ENCODE assay signal across 21 cellular contexts in genomic region chr1:100942304-100943046, GRCh38. TPM values are rescaled to one million over a fixed set of nuclear protein-coding genes. Genes with fewer than 3 reads are reported as not detected.
DNase-seq lines count a peak whose midpoint lies in the region; ATAC-seq lines count a peak whose summit lies in the region.
"Had no signal": no experiment of that assay in that cellular context is flagged by ENCODE, and none has a peak within 500 bp of the region (broad histone marks: within the 10 kb centered on the region; RNA-seq: fewer than 3 reads in every experiment).

No MANE protein-coding gene starts in this region.

- H3K4me1 Mint-ChIP-seq in activated naive CD4-positive, alpha-beta T cell treated with anti-CD3 and anti-CD28 coated beads for 36 hours (ENCODE audit: low read depth): peaks cover 53% of the 10 kb centered on the region
- H3K4me1 Mint-ChIP-seq in T-cell: peaks cover 58 to 71% (median 63%) of the 10 kb centered on the region in 3 donors
- H3K4me1 Mint-ChIP-seq in immature natural killer cell: peaks cover 42 to 60% of the 10 kb centered on the region in 2 donors
- peaks cover 39 to 55% of the 10 kb centered on the region in 2 donors for H3K4me1 Mint-ChIP-seq in stimulated activated naive B cell treated with anti-CD40 and anti-IgM and Interleukin-4, amounts not matched to agents 10 μg/mL and 1 μg/mL and 100 μg/mL, for 72 hours

- H3K4me3 Mint-ChIP-seq in activated naive CD4-positive, alpha-beta T cell treated with anti-CD3 and anti-CD28 coated beads for 36 hours: no peak overlapping the region
- H3K4me3 Mint-ChIP-seq in T-cell (peak overlapping the region; percentile 45 to 61 (median 51)), immature natural killer cell (peak overlapping the region; percentile 15 to 78 (median 62))
- H3K4me3 Mint-ChIP-seq in stimulated activated naive B cell treated with anti-CD40 and anti-IgM and Interleukin-4, amounts not matched to agents 10 μg/mL and 1 μg/mL and 100 μg/mL, for 72 hours: peak overlapping the region in 1 of 2 donors; percentile 20
- H3K4me3 Mint-ChIP-seq: CD14-positive monocyte had no signal

- intact Hi-C loops in activated naive CD4-positive, alpha-beta T cell treated with anti-CD3 and anti-CD28 coated beads for 36 hours (cut with micrococcal nuclease): loop anchor here (1.0 to 5.0 kb wide), 5 partner anchors 11 to 350 kb away; partner anchors contain the start of gene S1PR1

- H3K27ac Mint-ChIP-seq in activated naive CD4-positive, alpha-beta T cell treated with anti-CD3 and anti-CD28 coated beads for 36 hours: peak overlapping the region; percentile 92
- H3K27ac Mint-ChIP-seq in T-cell (peak overlapping the region; percentile 94 to 96), immature natural killer cell (peak overlapping the region; percentile 30 to 94 (median 84))
- H3K27ac Mint-ChIP-seq in stimulated activated naive B cell treated with anti-CD40 and anti-IgM and Interleukin-4, amounts not matched to agents 10 μg/mL and 1 μg/mL and 100 μg/mL, for 72 hours: peak overlapping the region; percentile 86

- peaks cover 2% of the 10 kb centered on the region for H3K27me3 Mint-ChIP-seq in activated naive CD4-positive, alpha-beta T cell treated with anti-CD3 and anti-CD28 coated beads for 36 hours (ENCODE audit: low read depth)
- no peaks in the 10 kb centered on the region for H3K27me3 Mint-ChIP-seq in T-cell
- peaks cover 0 to 5% (median 2%) of the 10 kb centered on the region in 3 donors for H3K27me3 Mint-ChIP-seq in immature natural killer cell (ENCODE audit: low read depth in 3 of 3)
- peaks cover 0 to 4% of the 10 kb centered on the region in 2 donors for H3K27me3 Mint-ChIP-seq in stimulated activated naive B cell treated with anti-CD40 and anti-IgM and Interleukin-4, amounts not matched to agents 10 μg/mL and 1 μg/mL and 100 μg/mL, for 72 hours

- POLR2A ChIA-PET in T-cell (lab: Charles Lee): interaction anchor here (0.6 to 1.0 kb wide), 4 partner anchors 20 to 655 kb away, joined by 3 to 4 read pairs (median 4); no protein-coding TSS in a partner anchor

- DNase-seq in activated naive CD4-positive, alpha-beta T cell treated with anti-CD3 and anti-CD28 coated beads for 36 hours: no peak
- no peak for DNase-seq in activated naive CD4-positive, alpha-beta T cell treated with anti-CD3 and anti-CD28 coated beads, Interleukin-2, amount 50 U/mL, for 16 hours
- DNase-seq in T-cell (no peak), immature natural killer cell (no peak)
- DNase-seq in stimulated activated naive B cell treated with anti-CD40 and anti-IgM and Interleukin-4, amounts not matched to agents 10 μg/mL and 1 μg/mL and 100 μg/mL, for 72 hours: no peak
- DNase-seq: amygdala; colonic mucosa; DMS 273 treated with DMSO at 0.1 percent for 48 hours; effector memory CD4-positive, alpha-beta T cell; foreskin fibroblast; heart right ventricle; NCI-H1694; NCI-H2171; NCI-H524; ovary; SHP77 treated with DMSO at 0.1 percent for 48 hours; stimulated activated CD4-positive, alpha-beta T cell treated with anti-CD3 and anti-CD28 coated beads, Interleukin-2, amount 100 ng/mL, for 48 hours had no signal

- ATAC-seq in T-cell (replicated peaks in 1 of 4): peak in 3 of 4 experiments; percentile 41 to 60 (median 56)
- ATAC-seq in stimulated activated naive B cell treated with anti-CD40 and anti-IgM and Interleukin-4, amounts not matched to agents 10 μg/mL and 1 μg/mL and 100 μg/mL, for 72 hours (replicated peaks): peak; percentile 43 to 64
- no peak for ATAC-seq in HG03095 (IDR thresholded peaks at IDR 0.05; ENCODE audit: unreplicated experiment)
- no peak for ATAC-seq in GM18873 (IDR thresholded peaks at IDR 0.05; ENCODE audit: low FRiP score, unreplicated experiment)
- ATAC-seq: heart right ventricle, left lobe of liver had no signal

- H3K9me3 Mint-ChIP-seq in activated naive CD4-positive, alpha-beta T cell treated with anti-CD3 and anti-CD28 coated beads for 36 hours: peaks cover 22% of the 10 kb centered on the region
- peaks cover 9 to 50% (median 17%) of the 10 kb centered on the region in 3 donors for H3K9me3 Mint-ChIP-seq in T-cell
- H3K9me3 Mint-ChIP-seq in immature natural killer cell: peaks cover 9 to 24% (median 19%) of the 10 kb centered on the region in 6 donors
- peaks cover 10 to 17% of the 10 kb centered on the region in 2 donors for H3K9me3 Mint-ChIP-seq in stimulated activated naive B cell treated with anti-CD40 and anti-IgM and Interleukin-4, amounts not matched to agents 10 μg/mL and 1 μg/mL and 100 μg/mL, for 72 hours

- H3K36me3 Mint-ChIP-seq in activated naive CD4-positive, alpha-beta T cell treated with anti-CD3 and anti-CD28 coated beads for 36 hours (ENCODE audit: low read depth): peaks cover 77% of the 10 kb centered on the region
- peaks cover 87% of the 10 kb centered on the region for H3K36me3 Mint-ChIP-seq in T-cell
- H3K36me3 Mint-ChIP-seq in immature natural killer cell: peaks cover 45 to 62% (median 59%) of the 10 kb centered on the region in 3 donors
- peaks cover 54 to 70% of the 10 kb centered on the region in 2 donors for H3K36me3 Mint-ChIP-seq in stimulated activated naive B cell treated with anti-CD40 and anti-IgM and Interleukin-4, amounts not matched to agents 10 μg/mL and 1 μg/mL and 100 μg/mL, for 72 hours

- CTCF ChIA-PET in activated naive CD4-positive, alpha-beta T cell treated with anti-CD3 and anti-CD28 coated beads for 36 hours (lab: Charles Lee): interaction anchor here (0.9 to 1.6 kb wide), 5 partner anchors 8 to 346 kb away, joined by 3 to 4 read pairs (median 4); no protein-coding TSS in a partner anchor
- CTCF ChIA-PET in T-cell (lab: Charles Lee): interaction anchor here (0.6 to 1.5 kb wide), 4 partner anchors 13 to 343 kb away, joined by 3 to 6 read pairs (median 3); no protein-coding TSS in a partner anchor

RNA-seq across cellular contexts. Expression of gene SLC30A7, which starts 46.6 kb away (rescaled TPM):
- total RNA-seq in activated naive CD4-positive, alpha-beta T cell treated with anti-CD3 and anti-CD28 coated beads for 36 hours: 10 to 100 TPM; 32.4 to 32.6 TPM
- total RNA-seq in T-cell: 10 to 100 TPM; 28.8 to 44.1 (median 36.9) TPM
- 10 to 100 TPM; 12.3 to 18.2 (median 14.6) TPM for polyA plus RNA-seq in immature natural killer cell

RNA-seq across cellular contexts. Expression of gene EXTL2, which starts 47.8 kb away (rescaled TPM):
- 1 to 10 TPM; 3.1 to 3.3 TPM for total RNA-seq in activated naive CD4-positive, alpha-beta T cell treated with anti-CD3 and anti-CD28 coated beads for 36 hours
- total RNA-seq in T-cell: 1 to 10 TPM; 2.4 to 4.1 (median 2.7) TPM
- 1 to 10 TPM; 5.2 to 9.9 (median 8.4) TPM for polyA plus RNA-seq in immature natural killer cell

Comparison
In these comparisons a context has a peak if more than half of its experiments do, and no peak if none do; other contexts are left out.
1. ATAC-seq: peak in T-cell (3 of 4) and stimulated activated naive B cell treated with anti-CD40 and anti-IgM and Interleukin-4, amounts not matched to agents 10 μg/mL and 1 μg/mL and 100 μg/mL, for 72 hours (2 of 2); none in HG03095 (single experiment) and GM18873 (single experiment).
2. Peak in every context shown above with its lines, with median percentiles within 50 percentile points of each other: H3K27ac Mint-ChIP-seq.